Comparison of ENCODE assay signal across 2 cellular contexts in genomic region chr6:158630944-158631616, GRCh38.
TF ChIP-seq lines count a peak whose summit lies in the region.

No MANE protein-coding gene starts in this region.

TF ChIP-seq in A549, 52 proteins besides CTCF, POLR2A, EP300 and RAD21 (continued from another document):
- TF ChIP-seq ELK1 (IDR thresholded peaks at IDR 0.05; ENCODE audit: low read depth, low read length) = no peak
- TF ChIP-seq MAX (IDR thresholded peaks at IDR 0.05) = no peak
- no peak for TF ChIP-seq RFX5 (IDR thresholded peaks at IDR 0.05)
TF ChIP-seq in A549: peak in this region for 0.

TF ChIP-seq in SK-N-SH, 30 proteins besides CTCF, POLR2A, EP300 and RAD21 (continued from another document):
- TF ChIP-seq USF2 (IDR thresholded peaks at IDR 0.05; ENCODE audit: borderline replicate concordance, low read depth, low read length) (no peak), RFX5 (IDR thresholded peaks at IDR 0.05; ENCODE audit: low read length) (no peak), PBX3 (IDR thresholded peaks at IDR 0.05) (no peak), RXRA (IDR thresholded peaks at IDR 0.05; ENCODE audit: borderline replicate concordance, low read depth) (no peak)
